ENCODE assay signal across 8 cellular contexts in genomic region chr17:63621684-63622570, GRCh38. TPM values are rescaled to one million over a fixed set of nuclear protein-coding genes. Genes with fewer than 3 reads are reported as not detected.
DNase-seq lines count a peak whose midpoint lies in the region; ATAC-seq lines count a peak whose summit lies in the region.

Gene MAP3K3, plus strand, starts transcription at chr17:63622417. Its CDS starts 343 bp downstream, at chr17:63622760.

- no peaks in the 10 kb centered on the region for H3K9me3 ChIP-seq in aorta (ENCODE audit: control insufficient read depth, low read length)

- H3K9ac ChIP-seq in rectal smooth muscle tissue (ENCODE audit: low read length): peak within 1 kb of the TSS; percentile 49

- 0 to 1% methylated on average over 69 to 75 of the region's 75 CpGs for WGBS in aorta, 2 donors

- peak; percentile 83 for ATAC-seq in GM18508 (IDR thresholded peaks at IDR 0.05; ENCODE audit: insufficient read depth, unreplicated experiment)
- peak; percentile 88 for ATAC-seq in HG03025 (IDR thresholded peaks at IDR 0.05; ENCODE audit: low FRiP score, unreplicated experiment)
- peak; percentile 98 for ATAC-seq in aorta (ENCODE audit: low FRiP score)

- intact Hi-C loops in aorta (cut with DNase I): loop anchor here in 1 of 2 donors (5.0 kb wide), 1 partner anchor 75 kb away; no protein-coding TSS in a partner anchor

- H3K27ac ChIP-seq in rectal smooth muscle tissue (ENCODE audit: low read depth, low read length): peak within 1 kb of the TSS; percentile 78
- peak within 1 kb of the TSS; percentile 34 to 77 for H3K27ac ChIP-seq in aorta (ENCODE audit: low read depth in 1 of 2, low read length in 2 of 2)

- H3K27me3 ChIP-seq in rectal smooth muscle tissue (ENCODE audit: control insufficient read depth, insufficient read depth, low read length): no peaks in the 10 kb centered on the region
- H3K27me3 ChIP-seq in aorta (ENCODE audit: control insufficient read depth in 1 of 2, insufficient read depth in 2 of 2, low read length in 1 of 2): no peaks in the 10 kb centered on the region

- DNase-seq in NCI-H2081 (lab: John Stamatoyannopoulos, UW) (peak; percentile 100), T1000 (lab: John Stamatoyannopoulos, UW) (peak; percentile 100), astrocyte of the hippocampus (ENCODE audit: low read depth, low spot score) (peak; percentile 100), hepatic stellate cell (ENCODE audit: low spot score) (peak; percentile 99), aorta (peak; percentile 98 to 100)

- H3K4me3 ChIP-seq in rectal smooth muscle tissue (ENCODE audit: low read length) (peak within 1 kb of the TSS; percentile 83), aorta (ENCODE audit: low read length in 2 of 2) (peak within 1 kb of the TSS; percentile 74 to 93)

- no peaks in the 10 kb centered on the region for H3K36me3 ChIP-seq in rectal smooth muscle tissue (ENCODE audit: control insufficient read depth, insufficient read depth, low read length)
- H3K36me3 ChIP-seq in aorta (ENCODE audit: control insufficient read depth in 1 of 2, insufficient read depth in 2 of 2, low read length in 1 of 2): no peaks in the 10 kb centered on the region

- H3K4me1 ChIP-seq in rectal smooth muscle tissue (ENCODE audit: control insufficient read depth, insufficient read depth, low read length) (peaks cover 10% of the 10 kb centered on the region), aorta (ENCODE audit: control insufficient read depth in 1 of 2, insufficient read depth in 2 of 2, low read length in 2 of 2) (peaks cover 2 to 5% of the 10 kb centered on the region in 2 donors)

RNA-seq across cellular contexts. Expression of gene MAP3K3, which starts in this region (rescaled TPM):
- total RNA-seq in aorta: 10 to 100 TPM; 54.5 to 83.2 TPM
- 10 to 100 TPM; 16.2 to 40.4 TPM for polyA plus RNA-seq in aorta

Comparison
In these comparisons a context has a peak if more than half of its experiments do, and no peak if none do; other contexts are left out.
1. Peak in every context shown above with its lines: DNase-seq, ATAC-seq, H3K4me3 ChIP-seq and H3K27ac ChIP-seq.